ENCODE assay signal across 27 cellular contexts in genomic region chr2:40048506-40048905, GRCh38.
"Had no signal": no experiment of that assay in that cellular context is flagged by ENCODE, and none has a peak within 500 bp of the region (broad histone marks: within the 10 kb centered on the region; RNA-seq: fewer than 3 reads in every experiment).

No MANE protein-coding gene starts in this region.

- H3K4me1 ChIP-seq: adrenal gland, body of pancreas, colonic mucosa, esophagus squamous epithelium, gastroesophageal sphincter had no signal

- H3K27me3 ChIP-seq: adrenal gland, body of pancreas, colonic mucosa, esophagus squamous epithelium, gastroesophageal sphincter had no signal

- ATAC-seq: activated CD4-positive, alpha-beta T cell treated with anti-CD3 and anti-CD28 coated beads for 36 hours; activated CD8-positive, alpha-beta memory T cell treated with anti-CD3 and anti-CD28 coated beads, Interleukin-2, amount 10 ng/mL, durations not matched to agents 7 days and 5 days; activated CD8-positive, alpha-beta T cell treated with anti-CD3 and anti-CD28 coated beads, Interleukin-2, amount 10 ng/mL, durations not matched to agents 7 days and 5 days; activated naive CD8-positive, alpha-beta T cell treated with anti-CD3 and anti-CD28 coated beads, Interleukin-2, amount 50 U/mL, for 24 hours; body of pancreas; gastroesophageal sphincter had no signal

- H3K36me3 ChIP-seq: adrenal gland, colonic mucosa, esophagus squamous epithelium, gastroesophageal sphincter had no signal

- H3K4me3 ChIP-seq: adrenal gland, body of pancreas, colonic mucosa, esophagus squamous epithelium, gastroesophageal sphincter had no signal

- H3K9me3 ChIP-seq: adrenal gland, body of pancreas, colonic mucosa, esophagus squamous epithelium, gastroesophageal sphincter had no signal

- H3K27ac ChIP-seq: adrenal gland, body of pancreas, colonic mucosa, epithelial cell of prostate, esophagus squamous epithelium, gastroesophageal sphincter had no signal

- DNase-seq: activated CD4-positive, alpha-beta memory T cell treated with anti-CD3 and anti-CD28 coated beads for 36 hours; activated CD4-positive, alpha-beta T cell treated with anti-CD3 and anti-CD28 coated beads for 36 hours; activated CD4-positive, alpha-beta T cell treated with anti-CD3 and anti-CD28 coated beads, Interleukin-2, amount 10 ng/mL, durations not matched to agents 24 days and 14 days; activated CD4-positive, CD25-positive, alpha-beta regulatory T cell; activated CD4-positive, CD25-positive, alpha-beta regulatory T cell treated with anti-CD3 and anti-CD28 coated beads, Interleukin-2, amount 50 U/mL, for 72 hours; activated CD8-positive, alpha-beta memory T cell treated with anti-CD3 and anti-CD28 coated beads, Interleukin-2, amount 10 ng/mL, durations not matched to agents 7 days and 5 days; activated CD8-positive, alpha-beta memory T cell treated with anti-CD3 and anti-CD28 coated beads, Interleukin-2, amount 50 U/mL, for 4 hours; activated CD8-positive, alpha-beta T cell treated with anti-CD3 and anti-CD28 coated beads, Interleukin-2, amount 10 ng/mL, durations not matched to agents 7 days and 5 days; activated effector memory CD4-positive, alpha-beta T cell treated with anti-CD3 and anti-CD28 coated beads, Interleukin-2, amount 50 U/mL, for 16 hours; activated naive CD4-positive, alpha-beta T cell treated with anti-CD3 and anti-CD28 coated beads for 36 hours; activated naive CD8-positive, alpha-beta T cell treated with anti-CD3 and anti-CD28 coated beads for 36 hours; activated naive CD8-positive, alpha-beta T cell treated with anti-CD3 and anti-CD28 coated beads, Interleukin-2, amount 50 U/mL, for 24 hours; activated T-cell treated with anti-CD3 and anti-CD28 coated beads, Interleukin-2, amount 50 U/mL, for 1 hour; activated T-cell treated with anti-CD3 and anti-CD28 coated beads, Interleukin-2, amount 50 U/mL, for 48 hours; adrenal gland; amygdala; aorta; body of pancreas; central memory CD4-positive, alpha-beta T cell; cerebellar nuclear complex; colonic mucosa; effector CD8-positive, alpha-beta T cell; esophagus squamous epithelium; foreskin melanocyte; T-helper 2 cell had no signal
